ENCODE assay signal across 1 cellular context in genomic region chr4:124526760-124527159, GRCh38.
TF ChIP-seq lines count a peak whose summit lies in the region.

No MANE protein-coding gene starts in this region.

TF ChIP-seq in HepG2, 621 proteins besides CTCF, POLR2A, EP300 and RAD21 (continued from another document and continues in another):
- TF ChIP-seq ZNF710 (CRISPR knock-in tag; IDR thresholded peaks at IDR 0.05; ENCODE audit: borderline replicate concordance) (no peak), EEA1 (CRISPR knock-in tag; IDR thresholded peaks at IDR 0.05; ENCODE audit: borderline replicate concordance) (no peak), ZNF7 (CRISPR knock-in tag; IDR thresholded peaks at IDR 0.05) (no peak), ZMAT5 (CRISPR knock-in tag; IDR thresholded peaks at IDR 0.05; ENCODE audit: borderline replicate concordance, low read depth) (no peak), ZSCAN25 (CRISPR knock-in tag; IDR thresholded peaks at IDR 0.05) (no peak), ZNF430 (CRISPR knock-in tag; IDR thresholded peaks at IDR 0.05) (no peak), NR2F2 (IDR thresholded peaks at IDR 0.05; ENCODE audit: borderline replicate concordance, low read depth) (peak; percentile 91), ZNF709 (CRISPR knock-in tag; IDR thresholded peaks at IDR 0.05) (no peak), TBL1XR1 (IDR thresholded peaks at IDR 0.05; ENCODE audit: borderline replicate concordance, low read length, partially characterized antibody) (peak; percentile 51), TBX2 (CRISPR knock-in tag; IDR thresholded peaks at IDR 0.05; ENCODE audit: borderline replicate concordance) (peak; percentile 74), THAP8 (CRISPR knock-in tag; IDR thresholded peaks at IDR 0.05; ENCODE audit: borderline replicate concordance) (no peak), ZNF781 (CRISPR knock-in tag; IDR thresholded peaks at IDR 0.05; ENCODE audit: borderline replicate concordance, not compliant biosample characterization) (no peak), FOXK1 (CRISPR knock-in tag; IDR thresholded peaks at IDR 0.05; ENCODE audit: borderline replicate concordance, low read depth) (peak; percentile 93), GATAD1 (CRISPR knock-in tag; IDR thresholded peaks at IDR 0.05) (peak; percentile 58), SOX5 (CRISPR knock-in tag; IDR thresholded peaks at IDR 0.05; ENCODE audit: borderline replicate concordance) (peak; percentile 84; the same call in 1 of the 2 replicates), GFI1 (CRISPR knock-in tag; IDR thresholded peaks at IDR 0.05; ENCODE audit: borderline replicate concordance) (peak; percentile 57), ZBTB33 (CRISPR knock-in tag; IDR thresholded peaks at IDR 0.05) (peak; percentile 22; the same call in 1 of the 2 replicates), SOX6 (IDR thresholded peaks at IDR 0.05) (no peak), SOX6 (CRISPR knock-in tag; IDR thresholded peaks at IDR 0.05) (peak; percentile 85), PBX3 (CRISPR knock-in tag; IDR thresholded peaks at IDR 0.05; ENCODE audit: borderline replicate concordance) (no peak), ATAD3A (CRISPR knock-in tag; IDR thresholded peaks at IDR 0.05) (no peak), ZBTB2 (CRISPR knock-in tag; IDR thresholded peaks at IDR 0.05; ENCODE audit: low read depth) (no peak), KDM5A (IDR thresholded peaks at IDR 0.05; ENCODE audit: borderline replicate concordance, low read length) (no peak), CSRNP2 (CRISPR knock-in tag; conservative IDR thresholded peaks at IDR 0.05; ENCODE audit: low read depth) (no peak), ELF3 (CRISPR knock-in tag; IDR thresholded peaks at IDR 0.05) (peak; percentile 84), ZSCAN20 (CRISPR knock-in tag; IDR thresholded peaks at IDR 0.05; ENCODE audit: borderline replicate concordance) (no peak), NFKBIZ (CRISPR knock-in tag; IDR thresholded peaks at IDR 0.05) (peak; percentile 71), SNAPC5 (CRISPR knock-in tag; IDR thresholded peaks at IDR 0.05; ENCODE audit: borderline replicate concordance) (no peak), TAF1 (CRISPR knock-in tag; IDR thresholded peaks at IDR 0.05) (no peak), AGO1 (IDR thresholded peaks at IDR 0.05; ENCODE audit: low read depth, low read length, poor library complexity, severe bottlenecking) (no peak), MIER3 (CRISPR knock-in tag; IDR thresholded peaks at IDR 0.05; ENCODE audit: borderline replicate concordance) (peak; percentile 61; the same call in 1 of the 2 replicates), TARDBP (CRISPR knock-in tag; IDR thresholded peaks at IDR 0.05) (peak; percentile 52; the same call in 1 of the 2 replicates), ZNF703 (CRISPR knock-in tag; IDR thresholded peaks at IDR 0.05; ENCODE audit: borderline replicate concordance) (no peak), ZNF687 (CRISPR knock-in tag; IDR thresholded peaks at IDR 0.05) (no peak), ZNF431 (CRISPR knock-in tag; IDR thresholded peaks at IDR 0.05; ENCODE audit: borderline replicate concordance, low read depth) (no peak), CEBPG (CRISPR knock-in tag; IDR thresholded peaks at IDR 0.05) (peak; percentile 36; the same call in 1 of the 2 replicates), ZBTB37 (CRISPR knock-in tag; IDR thresholded peaks at IDR 0.05) (no peak), ZBTB7A (CRISPR knock-in tag; IDR thresholded peaks at IDR 0.05) (no peak), FOXP1 (IDR thresholded peaks at IDR 0.05) (no peak), FOXP1 (CRISPR knock-in tag; IDR thresholded peaks at IDR 0.05) (peak; percentile 93), NFYB (CRISPR knock-in tag; IDR thresholded peaks at IDR 0.05) (no peak), ZNF234 (CRISPR knock-in tag; conservative IDR thresholded peaks at IDR 0.05) (no peak), SIX4 (CRISPR knock-in tag; IDR thresholded peaks at IDR 0.05) (peak; percentile 20; the same call in 1 of the 2 replicates), ZNF205 (CRISPR knock-in tag; IDR thresholded peaks at IDR 0.05) (peak; percentile 49; the same call in 1 of the 2 replicates), MXI1 (IDR thresholded peaks at IDR 0.05; ENCODE audit: borderline replicate concordance, low read depth, low read length) (peak; percentile 31; the same call in 1 of the 3 replicates), ZNF331 (CRISPR knock-in tag; IDR thresholded peaks at IDR 0.05) (peak; percentile 63; the same call in 1 of the 2 replicates), CBX5 (CRISPR knock-in tag; IDR thresholded peaks at IDR 0.05; ENCODE audit: borderline replicate concordance) (peak; percentile 62; the same call in 1 of the 2 replicates), FOSL1 (CRISPR knock-in tag; IDR thresholded peaks at IDR 0.05; ENCODE audit: borderline replicate concordance) (no peak), ZNF547 (CRISPR knock-in tag; IDR thresholded peaks at IDR 0.05) (no peak), NCOR1 (IDR thresholded peaks at IDR 0.05; ENCODE audit: borderline replicate concordance, low read length) (0 out of 2 replicates have a peak, but pooled peaks have one; percentile 20), HDAC1 (CRISPR knock-in tag; IDR thresholded peaks at IDR 0.05) (peak; percentile 50; the same call in 1 of the 2 replicates), MYPOP (CRISPR knock-in tag; IDR thresholded peaks at IDR 0.05) (0 out of 2 replicates have a peak, but pooled peaks have one; percentile 34), SMARCE1 (IDR thresholded peaks at IDR 0.05; ENCODE audit: borderline replicate concordance) (no peak), RCOR2 (CRISPR knock-in tag; IDR thresholded peaks at IDR 0.05) (0 out of 2 replicates have a peak, but pooled peaks have one; percentile 55)
